9 cellular contexts compared by ENCODE assay signal in genomic region chr19:12648088-12648487, GRCh38. TPM values are rescaled to one million over a fixed set of nuclear protein-coding genes. Genes with fewer than 3 reads are reported as not detected.
DNase-seq lines count a peak whose midpoint lies in the region; ATAC-seq and TF ChIP-seq lines count a peak whose summit lies in the region.
"Had no signal": no experiment of that assay in that cellular context is flagged by ENCODE, and none has a peak within 500 bp of the region (broad histone marks: within the 10 kb centered on the region; RNA-seq: fewer than 3 reads in every experiment).

No MANE protein-coding gene starts in this region.

- peaks cover 0 to 8% of the 10 kb centered on the region in 2 experiments; a peak in 1 of 4 replicates for H3K4me1 ChIP-seq in SK-N-SH (ENCODE audit: control insufficient read depth in 1 of 2, insufficient read depth in 2 of 2, low read depth in 1 of 2, low read length in 1 of 2)
- peaks cover 0 to 19% (median 10%) of the 10 kb centered on the region in 3 donors for H3K4me1 ChIP-seq in gastroesophageal sphincter
- peaks cover 6% of the 10 kb centered on the region for H3K4me1 ChIP-seq in parathyroid adenoma

- H3K9me2 ChIP-seq in SK-N-SH: no peaks in the 10 kb centered on the region

- 33% methylated on average over 7 of the region's 29 CpGs for WGBS in SK-N-SH (ENCODE audit: low lambda C conversion rate)
- 18% methylated on average over 13 of the region's 29 CpGs; no CpG with 5 or more reads in 1 of the 2 donors for WGBS in gastroesophageal sphincter (ENCODE audit: low coverage in 1 of 2), 2 donors

- POLR2A ChIA-PET in BJ (lab: Charles Lee): no interaction called here
- POLR2A ChIA-PET in SK-N-SH (lab: Yijun Ruan, JAX): no interaction called here

- H3F3A ChIP-seq in SK-N-SH (replicated peaks; ENCODE audit: insufficient read depth): no peaks in the 10 kb centered on the region

- H3K79me2 ChIP-seq in SK-N-SH (ENCODE audit: insufficient read depth) (no peaks in the 10 kb centered on the region), parathyroid adenoma (no peaks in the 10 kb centered on the region)

- CTCF ChIA-PET in BJ (lab: Yijun Ruan, JAX) (no interaction called here), SK-N-SH (lab: Yijun Ruan, JAX) (interaction anchor here (1.8 kb wide), 1 partner anchor 8 kb away, joined by 11 read pairs; no protein-coding TSS in a partner anchor)

- H3K4me3 ChIP-seq in BJ (ENCODE audit: low read depth, low read length): peak overlapping the region; percentile 25
- H3K4me3 ChIP-seq in SK-N-SH (ENCODE audit: low read depth in 2 of 2, low read length in 1 of 2): peak overlapping the region; percentile 23 to 35; a peak in 3 of 4 replicates
- peak overlapping the region; percentile 37 to 48 for H3K4me3 ChIP-seq in gastroesophageal sphincter
- peak overlapping the region; percentile 8 for H3K4me3 ChIP-seq in parathyroid adenoma (ENCODE audit: low read depth, low read length)

- H3K27me3 ChIP-seq in BJ (ENCODE audit: control insufficient read depth, insufficient read depth, low read length) (no peaks in the 10 kb centered on the region), SK-N-SH (ENCODE audit: insufficient read depth) (no peaks in the 10 kb centered on the region), gastroesophageal sphincter (no peaks in the 10 kb centered on the region), parathyroid adenoma (ENCODE audit: control insufficient read depth, insufficient read depth, low read length) (no peaks in the 10 kb centered on the region)

- H3K4me2 ChIP-seq in SK-N-SH (peak overlapping the region; percentile 50; the same call in 1 of the 2 replicates), parathyroid adenoma (ENCODE audit: low read length) (peak overlapping the region; percentile 55)

- H4K20me1 ChIP-seq in SK-N-SH (ENCODE audit: insufficient read depth): no peaks in the 10 kb centered on the region

- no peak for TF ChIP-seq POLR2A in gastroesophageal sphincter (IDR thresholded peaks at IDR 0.05)

- no peak overlapping the region for H2AFZ ChIP-seq in SK-N-SH (ENCODE audit: low read depth)
- H2AFZ ChIP-seq in parathyroid adenoma: peak overlapping the region; percentile 82

- no peak overlapping the region for H3K9ac ChIP-seq in SK-N-SH
- H3K9ac ChIP-seq in parathyroid adenoma: no peak overlapping the region

- ATAC-seq in gastroesophageal sphincter (peak; percentile 51), HG02623 (IDR thresholded peaks at IDR 0.05; ENCODE audit: unreplicated experiment) (no peak)

- TF ChIP-seq RAD21 in SK-N-SH (IDR thresholded peaks at IDR 0.05; ENCODE audit: low read length): peak; percentile 29

- no peak overlapping the region for H3K27ac ChIP-seq in SK-N-SH (ENCODE audit: low read depth in 2 of 2, low read length in 1 of 2)
- peak overlapping the region in 1 of 4 donors; percentile 41 for H3K27ac ChIP-seq in gastroesophageal sphincter
- H3K27ac ChIP-seq in parathyroid adenoma: no peak overlapping the region

- DNase-seq in BJ (ENCODE audit: low read depth): no peak
- DNase-seq in SK-N-SH: peak; percentile 85
- no peak for DNase-seq in activated CD4-positive, CD25-positive, alpha-beta regulatory T cell treated with anti-CD3 and anti-CD28 coated beads, Interleukin-2, amount 50 U/mL, for 72 hours
- no peak for DNase-seq in Kasumi-1 (lab: John Stamatoyannopoulos, UW)
- no peak for DNase-seq in AML-193 (lab: John Stamatoyannopoulos, UW)
- DNase-seq: SIG-M5 had no signal

- TF ChIP-seq CTCF in BJ (IDR thresholded peaks at IDR 0.05; ENCODE audit: insufficient read depth, low read depth, low read length) (peak; percentile 34), SK-N-SH (IDR thresholded peaks at IDR 0.05) (peak; percentile 36), gastroesophageal sphincter (IDR thresholded peaks at IDR 0.05) (peak in 2 of 4 experiments; percentile 16 to 56), parathyroid adenoma (IDR thresholded peaks at IDR 0.05) (peak; percentile 31)

- no peak for TF ChIP-seq EP300 in SK-N-SH (IDR thresholded peaks at IDR 0.05; ENCODE audit: borderline replicate concordance in 1 of 2, low read depth in 1 of 2, low read length in 1 of 2)
- TF ChIP-seq EP300 in gastroesophageal sphincter (IDR thresholded peaks at IDR 0.05): no peak

- H3K36me3 ChIP-seq in BJ (ENCODE audit: control insufficient read depth, insufficient read depth, low read length): no peaks in the 10 kb centered on the region; the same call in 1 of the 2 replicates
- H3K36me3 ChIP-seq in SK-N-SH (replicated peaks in 1 of 2; ENCODE audit: control insufficient read depth in 1 of 2, insufficient read depth in 2 of 2, low read length in 1 of 2): no peaks in the 10 kb centered on the region
- peaks cover 0 to 16% of the 10 kb centered on the region in 2 donors for H3K36me3 ChIP-seq in gastroesophageal sphincter
- no peaks in the 10 kb centered on the region for H3K36me3 ChIP-seq in parathyroid adenoma (ENCODE audit: control insufficient read depth, insufficient read depth, low read length)

- H3K9me3 ChIP-seq in SK-N-SH: no peaks in the 10 kb centered on the region
- no peaks in the 10 kb centered on the region for H3K9me3 ChIP-seq in gastroesophageal sphincter
- H3K9me3 ChIP-seq in parathyroid adenoma (ENCODE audit: control insufficient read depth, low read length): no peaks in the 10 kb centered on the region

TF ChIP-seq in SK-N-SH, 30 proteins besides CTCF, POLR2A, EP300 and RAD21 (continues in another document):
- no peak for TF ChIP-seq MXI1 (IDR thresholded peaks at IDR 0.05; ENCODE audit: low read depth, low read length)
- TF ChIP-seq JUND (IDR thresholded peaks at IDR 0.05): no peak
- TF ChIP-seq IRF3 (IDR thresholded peaks at IDR 0.05; ENCODE audit: low read depth, low read length): no peak
- TF ChIP-seq TEAD4 (IDR thresholded peaks at IDR 0.05; ENCODE audit: borderline replicate concordance, insufficient read depth): no peak
- TF ChIP-seq CHD2 (IDR thresholded peaks at IDR 0.05; ENCODE audit: low read length, partially characterized antibody): no peak
- TF ChIP-seq NFIC (IDR thresholded peaks at IDR 0.05; ENCODE audit: borderline replicate concordance): no peak
- no peak for TF ChIP-seq TAF1 (IDR thresholded peaks at IDR 0.05; ENCODE audit: borderline replicate concordance, low read depth, low read length)

RNA-seq across cellular contexts. Expression of gene MAN2B1, which starts 18.5 kb away (rescaled TPM):
- 31.7 and 66.9 TPM in 2 replicates for polyA plus RNA-seq in BJ (2011; rRNA removed)
- polyA minus RNA-seq in BJ (2011; rRNA and poly(A)+ RNA removed): 11.3 and 13.0 TPM in 2 replicates
- 43.2 and 47.0 TPM in 2 replicates for polyA plus RNA-seq in SK-N-SH (2012; rRNA removed)
- 23.6 and 33.7 TPM in 2 replicates for polyA plus RNA-seq in SK-N-SH (2012; cell fraction: cytosol; rRNA removed)
- polyA plus RNA-seq in SK-N-SH (2012; cell fraction: nucleus; rRNA removed): 102 and 112 TPM in 2 replicates
- total RNA-seq in gastroesophageal sphincter: 10 to 100 TPM; 61.3 to 98.1 (median 70.8) TPM

RNA-seq across cellular contexts. Expression of gene WDR83, which starts 18.5 kb away (rescaled TPM):
- polyA plus RNA-seq in BJ (2011; rRNA removed): 6.1 and 9.3 TPM in 2 replicates
- polyA minus RNA-seq in BJ (2011; rRNA and poly(A)+ RNA removed): 4.5 and 6.3 TPM in 2 replicates
- 12.8 and 18.2 TPM in 2 replicates for polyA plus RNA-seq in SK-N-SH (2012; rRNA removed)
- polyA plus RNA-seq in SK-N-SH (2012; cell fraction: cytosol; rRNA removed): 8.2 and 11.1 TPM in 2 replicates
- 28.5 and 44.2 TPM in 2 replicates for polyA plus RNA-seq in SK-N-SH (2012; cell fraction: nucleus; rRNA removed)
- 10 to 100 TPM in 3 of 4 donors, 1 to 10 TPM in 1; 8.8 to 19.8 (median 15.5) TPM for total RNA-seq in gastroesophageal sphincter

RNA-seq across cellular contexts. Expression of gene DHPS, which starts 33.6 kb away (rescaled TPM):
- 64.7 and 92.2 TPM in 2 replicates for polyA plus RNA-seq in BJ (2011; rRNA removed)
- 32.3 and 46.3 TPM in 2 replicates for polyA minus RNA-seq in BJ (2011; rRNA and poly(A)+ RNA removed)
- polyA plus RNA-seq in SK-N-SH (2012; rRNA removed): 179 and 192 TPM in 2 replicates
- polyA plus RNA-seq in SK-N-SH (2012; cell fraction: cytosol; rRNA removed): 123 and 143 TPM in 2 replicates
- polyA plus RNA-seq in SK-N-SH (2012; cell fraction: nucleus; rRNA removed): 333 and 391 TPM in 2 replicates
- total RNA-seq in gastroesophageal sphincter: 100 to 1,000 TPM in 1 of 4 donors, 10 to 100 TPM in 3; 77.3 to 122 (median 92.1) TPM

RNA-seq across cellular contexts. Expression of gene ZNF791, which starts 37.4 kb away (rescaled TPM):
- polyA plus RNA-seq in BJ (2011; rRNA removed) (7.7 and 10.5 TPM in 2 replicates), SK-N-SH (2012; rRNA removed) (8.9 and 9.3 TPM in 2 replicates)
- polyA minus RNA-seq in BJ (2011; rRNA and poly(A)+ RNA removed): 7.0 and 11.4 TPM in 2 replicates
- 6.3 and 6.6 TPM in 2 replicates for polyA plus RNA-seq in SK-N-SH (2012; cell fraction: cytosol; rRNA removed)
- polyA plus RNA-seq in SK-N-SH (2012; cell fraction: nucleus; rRNA removed): 11.0 and 11.7 TPM in 2 replicates
- total RNA-seq in gastroesophageal sphincter: 10 to 100 TPM; 16.7 to 29.7 (median 20.4) TPM

RNA-seq across cellular contexts. Expression of gene ZNF490, which starts 37.5 kb away (rescaled TPM):
- 1.6 and 3.7 TPM in 2 replicates for polyA plus RNA-seq in BJ (2011; rRNA removed)
- polyA minus RNA-seq in BJ (2011; rRNA and poly(A)+ RNA removed): 6.6 and 9.5 TPM in 2 replicates
- 1.3 TPM in 2 replicates for polyA plus RNA-seq in SK-N-SH (2012; rRNA removed)
- 1.1 and 1.4 TPM in 2 replicates for polyA plus RNA-seq in SK-N-SH (2012; cell fraction: cytosol; rRNA removed)
- polyA plus RNA-seq in SK-N-SH (2012; cell fraction: nucleus; rRNA removed): 1.1 and 1.5 TPM in 2 replicates
- total RNA-seq in gastroesophageal sphincter: 1 to 10 TPM; 5.1 to 8.6 (median 6.7) TPM
